ENCODE assay signal across 1 cellular context in the genomic region with DNA sequence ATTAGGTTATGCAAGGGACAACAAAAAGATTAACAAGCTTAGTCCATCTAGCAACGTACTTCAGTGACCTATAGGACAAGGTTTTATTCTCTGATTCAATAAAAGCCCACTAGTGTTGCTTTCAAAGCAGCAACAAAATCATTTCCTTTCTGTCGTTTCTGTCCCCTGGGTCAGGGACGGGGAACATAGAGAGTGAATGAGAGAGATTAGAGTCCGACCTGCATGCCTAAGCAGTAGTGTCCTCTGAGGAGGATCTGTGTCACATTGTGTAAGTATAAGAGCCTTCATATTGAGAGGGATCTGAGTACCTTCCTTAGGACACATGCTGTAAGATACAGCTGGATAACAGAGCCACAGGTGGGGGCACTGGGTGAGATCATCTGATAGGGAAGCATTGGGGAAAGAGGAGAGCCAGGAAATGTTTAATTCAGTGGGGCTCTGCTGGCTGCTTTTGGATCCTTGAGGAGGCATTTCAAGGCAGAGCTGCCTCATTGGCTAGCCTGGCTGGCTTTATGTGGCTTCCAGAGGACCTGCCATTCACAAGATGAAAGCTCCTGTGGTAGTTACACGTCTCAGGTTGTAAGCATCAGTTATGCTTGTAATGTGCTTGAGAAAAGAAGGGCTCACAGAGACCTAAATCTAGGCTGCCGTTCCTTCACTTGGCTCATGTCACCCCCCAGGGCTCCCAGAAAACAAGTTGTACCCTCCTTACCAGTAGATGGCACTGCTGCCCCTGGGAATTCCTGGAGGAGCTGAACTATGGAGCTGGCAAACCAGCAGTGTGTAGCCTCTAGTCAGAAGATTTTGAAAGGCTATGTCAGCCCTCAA.
TF ChIP-seq lines count a peak whose summit lies in the region.

No MANE protein-coding gene starts in this region.

TF ChIP-seq in HepG2, 621 proteins besides CTCF, POLR2A, EP300 and RAD21 (continued from another document):
- TF ChIP-seq ZNF678 (CRISPR knock-in tag; IDR thresholded peaks at IDR 0.05) (no peak), STAG1 (CRISPR knock-in tag; IDR thresholded peaks at IDR 0.05) (peak; percentile 82), ZNF740 (CRISPR knock-in tag; IDR thresholded peaks at IDR 0.05) (peak; percentile 83), SMC3 (IDR thresholded peaks at IDR 0.05; ENCODE audit: low read length) (peak; percentile 77), NFYC (CRISPR knock-in tag; IDR thresholded peaks at IDR 0.05) (no peak), ZNF670 (CRISPR knock-in tag; IDR thresholded peaks at IDR 0.05; ENCODE audit: borderline replicate concordance) (no peak), SOX6 (IDR thresholded peaks at IDR 0.05) (no peak), SOX6 (CRISPR knock-in tag; IDR thresholded peaks at IDR 0.05) (0 out of 2 replicates have a peak, but pooled peaks have one; percentile 16), HOMEZ (CRISPR knock-in tag; IDR thresholded peaks at IDR 0.05; ENCODE audit: low read depth) (no peak), ZNF326 (CRISPR knock-in tag; IDR thresholded peaks at IDR 0.05; ENCODE audit: borderline replicate concordance) (no peak), TEAD3 (CRISPR knock-in tag; optimal IDR thresholded peaks at IDR 0.05; ENCODE audit: borderline replicate concordance) (peak; percentile 34), XRCC5 (optimal IDR thresholded peaks at IDR 0.05; ENCODE audit: low read length) (peak; percentile 46)
- TF ChIP-seq, protein P1, sequence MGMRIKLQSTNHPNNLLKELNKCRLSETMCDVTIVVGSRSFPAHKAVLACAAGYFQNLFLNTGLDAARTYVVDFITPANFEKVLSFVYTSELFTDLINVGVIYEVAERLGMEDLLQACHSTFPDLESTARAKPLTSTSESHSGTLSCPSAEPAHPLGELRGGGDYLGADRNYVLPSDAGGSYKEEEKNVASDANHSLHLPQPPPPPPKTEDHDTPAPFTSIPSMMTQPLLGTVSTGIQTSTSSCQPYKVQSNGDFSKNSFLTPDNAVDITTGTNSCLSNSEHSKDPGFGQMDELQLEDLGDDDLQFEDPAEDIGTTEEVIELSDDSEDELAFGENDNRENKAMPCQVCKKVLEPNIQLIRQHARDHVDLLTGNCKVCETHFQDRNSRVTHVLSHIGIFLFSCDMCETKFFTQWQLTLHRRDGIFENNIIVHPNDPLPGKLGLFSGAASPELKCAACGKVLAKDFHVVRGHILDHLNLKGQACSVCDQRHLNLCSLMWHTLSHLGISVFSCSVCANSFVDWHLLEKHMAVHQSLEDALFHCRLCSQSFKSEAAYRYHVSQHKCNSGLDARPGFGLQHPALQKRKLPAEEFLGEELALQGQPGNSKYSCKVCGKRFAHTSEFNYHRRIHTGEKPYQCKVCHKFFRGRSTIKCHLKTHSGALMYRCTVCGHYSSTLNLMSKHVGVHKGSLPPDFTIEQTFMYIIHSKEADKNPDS (CRISPR knock-in tag; IDR thresholded peaks at IDR 0.05) = no peak
- TF ChIP-seq, protein P2, sequence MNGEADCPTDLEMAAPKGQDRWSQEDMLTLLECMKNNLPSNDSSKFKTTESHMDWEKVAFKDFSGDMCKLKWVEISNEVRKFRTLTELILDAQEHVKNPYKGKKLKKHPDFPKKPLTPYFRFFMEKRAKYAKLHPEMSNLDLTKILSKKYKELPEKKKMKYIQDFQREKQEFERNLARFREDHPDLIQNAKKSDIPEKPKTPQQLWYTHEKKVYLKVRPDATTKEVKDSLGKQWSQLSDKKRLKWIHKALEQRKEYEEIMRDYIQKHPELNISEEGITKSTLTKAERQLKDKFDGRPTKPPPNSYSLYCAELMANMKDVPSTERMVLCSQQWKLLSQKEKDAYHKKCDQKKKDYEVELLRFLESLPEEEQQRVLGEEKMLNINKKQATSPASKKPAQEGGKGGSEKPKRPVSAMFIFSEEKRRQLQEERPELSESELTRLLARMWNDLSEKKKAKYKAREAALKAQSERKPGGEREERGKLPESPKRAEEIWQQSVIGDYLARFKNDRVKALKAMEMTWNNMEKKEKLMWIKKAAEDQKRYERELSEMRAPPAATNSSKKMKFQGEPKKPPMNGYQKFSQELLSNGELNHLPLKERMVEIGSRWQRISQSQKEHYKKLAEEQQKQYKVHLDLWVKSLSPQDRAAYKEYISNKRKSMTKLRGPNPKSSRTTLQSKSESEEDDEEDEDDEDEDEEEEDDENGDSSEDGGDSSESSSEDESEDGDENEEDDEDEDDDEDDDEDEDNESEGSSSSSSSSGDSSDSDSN (CRISPR knock-in tag; IDR thresholded peaks at IDR 0.05) = no peak
- TF ChIP-seq, protein P3, sequence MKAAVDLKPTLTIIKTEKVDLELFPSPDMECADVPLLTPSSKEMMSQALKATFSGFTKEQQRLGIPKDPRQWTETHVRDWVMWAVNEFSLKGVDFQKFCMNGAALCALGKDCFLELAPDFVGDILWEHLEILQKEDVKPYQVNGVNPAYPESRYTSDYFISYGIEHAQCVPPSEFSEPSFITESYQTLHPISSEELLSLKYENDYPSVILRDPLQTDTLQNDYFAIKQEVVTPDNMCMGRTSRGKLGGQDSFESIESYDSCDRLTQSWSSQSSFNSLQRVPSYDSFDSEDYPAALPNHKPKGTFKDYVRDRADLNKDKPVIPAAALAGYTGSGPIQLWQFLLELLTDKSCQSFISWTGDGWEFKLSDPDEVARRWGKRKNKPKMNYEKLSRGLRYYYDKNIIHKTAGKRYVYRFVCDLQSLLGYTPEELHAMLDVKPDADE (CRISPR knock-in tag; IDR thresholded peaks at IDR 0.05) = no peak
- TF ChIP-seq, protein P4, sequence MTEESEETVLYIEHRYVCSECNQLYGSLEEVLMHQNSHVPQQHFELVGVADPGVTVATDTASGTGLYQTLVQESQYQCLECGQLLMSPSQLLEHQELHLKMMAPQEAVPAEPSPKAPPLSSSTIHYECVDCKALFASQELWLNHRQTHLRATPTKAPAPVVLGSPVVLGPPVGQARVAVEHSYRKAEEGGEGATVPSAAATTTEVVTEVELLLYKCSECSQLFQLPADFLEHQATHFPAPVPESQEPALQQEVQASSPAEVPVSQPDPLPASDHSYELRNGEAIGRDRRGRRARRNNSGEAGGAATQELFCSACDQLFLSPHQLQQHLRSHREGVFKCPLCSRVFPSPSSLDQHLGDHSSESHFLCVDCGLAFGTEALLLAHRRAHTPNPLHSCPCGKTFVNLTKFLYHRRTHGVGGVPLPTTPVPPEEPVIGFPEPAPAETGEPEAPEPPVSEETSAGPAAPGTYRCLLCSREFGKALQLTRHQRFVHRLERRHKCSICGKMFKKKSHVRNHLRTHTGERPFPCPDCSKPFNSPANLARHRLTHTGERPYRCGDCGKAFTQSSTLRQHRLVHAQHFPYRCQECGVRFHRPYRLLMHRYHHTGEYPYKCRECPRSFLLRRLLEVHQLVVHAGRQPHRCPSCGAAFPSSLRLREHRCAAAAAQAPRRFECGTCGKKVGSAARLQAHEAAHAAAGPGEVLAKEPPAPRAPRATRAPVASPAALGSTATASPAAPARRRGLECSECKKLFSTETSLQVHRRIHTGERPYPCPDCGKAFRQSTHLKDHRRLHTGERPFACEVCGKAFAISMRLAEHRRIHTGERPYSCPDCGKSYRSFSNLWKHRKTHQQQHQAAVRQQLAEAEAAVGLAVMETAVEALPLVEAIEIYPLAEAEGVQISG (CRISPR knock-in tag; IDR thresholded peaks at IDR 0.05) = peak; percentile 41; the same call in 1 of the 2 replicates
